Comparison of ENCODE assay signal across 8 cellular contexts in the genomic region with DNA sequence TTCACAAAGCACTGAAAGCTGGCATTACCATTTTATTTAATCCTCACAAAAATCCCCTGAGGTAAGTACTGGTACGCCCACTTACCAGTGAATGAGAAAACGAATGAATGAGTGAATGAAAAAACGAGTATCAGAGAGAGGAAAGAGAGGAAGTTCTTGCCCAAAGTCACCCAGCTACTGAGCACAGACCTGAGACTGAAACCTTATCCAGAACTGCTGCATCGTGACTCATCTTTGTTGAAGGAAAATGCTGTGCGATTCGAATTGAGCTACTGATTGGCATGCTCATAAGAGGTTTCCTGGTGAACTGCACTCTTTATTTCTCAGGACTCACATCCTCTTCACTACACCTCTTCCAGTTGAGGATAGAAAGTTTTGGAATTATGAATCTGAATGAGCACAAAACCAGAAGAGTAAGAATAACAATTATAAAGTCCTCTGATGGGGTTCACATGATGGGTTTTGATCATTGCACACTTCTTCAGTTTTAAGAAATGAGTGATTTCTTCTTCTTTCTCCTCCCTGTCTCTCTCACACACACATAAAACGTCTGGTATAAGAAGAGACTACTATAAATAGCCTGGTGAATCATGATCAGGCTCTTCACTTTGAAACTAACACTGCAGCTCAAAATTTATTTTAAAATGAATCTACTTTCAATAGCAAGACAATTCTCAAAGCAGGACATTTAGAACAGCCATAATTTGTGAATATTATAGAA. TPM values are rescaled to one million over a fixed set of nuclear protein-coding genes. Genes with fewer than 3 reads are reported as not detected.
DNase-seq lines count a peak whose midpoint lies in the region; ATAC-seq and TF ChIP-seq lines count a peak whose summit lies in the region.

No MANE protein-coding gene starts in this region.

- no peaks in the 10 kb centered on the region for H3K9me3 Mint-ChIP-seq in type B pancreatic cell
- no peaks in the 10 kb centered on the region for H3K9me3 Mint-ChIP-seq in endodermal cell
- H3K9me3 Mint-ChIP-seq in mesothelial cell of epicardium: no peaks in the 10 kb centered on the region

- no peaks in the 10 kb centered on the region for H3K36me3 ChIP-seq in endodermal cell (ENCODE audit: control insufficient read depth, insufficient read depth, low read length)

- no peak overlapping the region for H3K27ac ChIP-seq in endodermal cell (ENCODE audit: low read depth, low read length)

- TF ChIP-seq CTCF in type B pancreatic cell (conservative IDR thresholded peaks at IDR 0.05): no peak
- TF ChIP-seq CTCF in endodermal cell (conservative IDR thresholded peaks at IDR 0.05): no peak
- TF ChIP-seq CTCF in mesothelial cell of epicardium (IDR thresholded peaks at IDR 0.05; ENCODE audit: unreplicated experiment): no peak

- DNase-seq in AG20443 (ENCODE audit: low spot score) (peak; percentile 56), HS-5 (ENCODE audit: low read depth) (peak; percentile 19), myocyte (ENCODE audit: low read depth) (peak; percentile 83), type B pancreatic cell (ENCODE audit: extremely low spot score, unreplicated experiment) (no peak), endodermal cell (no peak), mesothelial cell of epicardium (ENCODE audit: low spot score in 2 of 2, unreplicated experiment in 2 of 2) (no peak)
- peak; percentile 53 for DNase-seq in activated naive CD4-positive, alpha-beta T cell treated with anti-CD3 and anti-CD28 coated beads, Interleukin-2, amount 50 U/mL, for 16 hours

- H3K27me3 Mint-ChIP-seq in type B pancreatic cell (no peaks in the 10 kb centered on the region), endodermal cell (ENCODE audit: insufficient read depth) (no peaks in the 10 kb centered on the region), mesothelial cell of epicardium (ENCODE audit: low read depth) (no peaks in the 10 kb centered on the region)

- H3K4me1 Mint-ChIP-seq in type B pancreatic cell (ENCODE audit: unreplicated experiment): no peaks in the 10 kb centered on the region
- peaks cover 10% of the 10 kb centered on the region for H3K4me1 Mint-ChIP-seq in endodermal cell
- peaks cover 2% of the 10 kb centered on the region for H3K4me1 Mint-ChIP-seq in mesothelial cell of epicardium

- no peak overlapping the region for H3K9ac ChIP-seq in endodermal cell (ENCODE audit: extremely low read depth, low read length, poor library complexity, severe bottlenecking)

- no peak overlapping the region for H3K4me3 Mint-ChIP-seq in type B pancreatic cell
- no peak overlapping the region for H3K4me3 Mint-ChIP-seq in endodermal cell
- no peak overlapping the region for H3K4me3 Mint-ChIP-seq in mesothelial cell of epicardium

- no peaks in the 10 kb centered on the region for H3K4me1 ChIP-seq in endodermal cell (ENCODE audit: control insufficient read depth, insufficient read depth, low read length)

- H3K9me3 ChIP-seq in endodermal cell (ENCODE audit: control insufficient read depth, low read length): no peaks in the 10 kb centered on the region

- WGBS in endodermal cell (ENCODE audit: insufficient coverage in 1 of 2, insufficient read length in 1 of 2), 2 experiments: 81 to 94% methylated on average over 5 to 7 of the region's 7 CpGs

- peak; percentile 31 for ATAC-seq in GM21367 (IDR thresholded peaks at IDR 0.05; ENCODE audit: unreplicated experiment)

- no peak overlapping the region for H3K27ac Mint-ChIP-seq in type B pancreatic cell
- no peak overlapping the region for H3K27ac Mint-ChIP-seq in endodermal cell
- H3K27ac Mint-ChIP-seq in mesothelial cell of epicardium: no peak overlapping the region

- H3K27me3 ChIP-seq in endodermal cell (ENCODE audit: control insufficient read depth, insufficient read depth, low read length, poor library complexity, severe bottlenecking): no peaks in the 10 kb centered on the region

- H3K4me3 ChIP-seq in endodermal cell (ENCODE audit: low read length): no peak overlapping the region

- H3K36me3 Mint-ChIP-seq in type B pancreatic cell (no peaks in the 10 kb centered on the region), endodermal cell (ENCODE audit: low read depth) (no peaks in the 10 kb centered on the region), mesothelial cell of epicardium (no peaks in the 10 kb centered on the region)

RNA-seq across cellular contexts. Expression of a gene that starts 32.1 kb away (rescaled TPM):
- total RNA-seq in myocyte: 0.10 TPM in 1 of 2 replicates, not detected in the other
- 0.09 TPM for polyA plus RNA-seq in myocyte (2012)
- 0.46 and 0.69 TPM in 2 replicates for total RNA-seq in type B pancreatic cell (ENCODE audit: low replicate concordance)
- under 1 TPM in 1 of 2 donors, not detected in 1; 0.29 TPM for total RNA-seq in endodermal cell
- polyA plus RNA-seq in endodermal cell (2013, experiment 1 of 2): 0.53 TPM
- polyA plus RNA-seq in endodermal cell (2013, experiment 2 of 2): 1.0 TPM
- 0.34 to 0.43 TPM in 2 of 3 replicates, not detected in the other for total RNA-seq in mesothelial cell of epicardium

Comparison
In these comparisons a context has a peak if more than half of its experiments do, and no peak if none do; other contexts are left out.
1. DNase-seq: peak in AG20443 (single experiment), HS-5 (single experiment), activated naive CD4-positive, alpha-beta T cell treated with anti-CD3 and anti-CD28 coated beads, Interleukin-2, amount 50 U/mL, for 16 hours (single experiment) and myocyte (single experiment); none in type B pancreatic cell (single experiment), endodermal cell (single experiment) and mesothelial cell of epicardium (0 of 2).